Comparison of ENCODE assay signal across 1 cellular context in genomic region chr20:58666702-58667101, GRCh38.
TF ChIP-seq lines count a peak whose summit lies in the region.

No MANE protein-coding gene starts in this region.

TF ChIP-seq in K562, 482 proteins besides CTCF, POLR2A, EP300 and RAD21:
- no peak for TF ChIP-seq POLR2AphosphoS2 (IDR thresholded peaks at IDR 0.05; ENCODE audit: low read length)
- no peak for TF ChIP-seq DACH1 (IDR thresholded peaks at IDR 0.05; ENCODE audit: partially characterized antibody)
- TF ChIP-seq SUPT5H (IDR thresholded peaks at IDR 0.05): no peak
- TF ChIP-seq USF2 (CRISPR knock-in tag; IDR thresholded peaks at IDR 0.05): no peak
- no peak for TF ChIP-seq CREB3L1 (IDR thresholded peaks at IDR 0.05; ENCODE audit: borderline replicate concordance, low read depth)
- no peak for TF ChIP-seq RBM22 (IDR thresholded peaks at IDR 0.05; ENCODE audit: low read depth, low read length, poor library complexity, severe bottlenecking)
- TF ChIP-seq HLTF (IDR thresholded peaks at IDR 0.05): no peak
- no peak for TF ChIP-seq ZNF780A (CRISPR knock-in tag; IDR thresholded peaks at IDR 0.05)
- TF ChIP-seq PBX2 (CRISPR knock-in tag; IDR thresholded peaks at IDR 0.05; ENCODE audit: low read depth): no peak
- TF ChIP-seq PBX2 (tag; conservative IDR thresholded peaks at IDR 0.05; ENCODE audit: low read depth): no peak
- TF ChIP-seq RCOR1 (IDR thresholded peaks at IDR 0.05; ENCODE audit: borderline replicate concordance in 1 of 2, low read depth in 2 of 2, low read length in 2 of 2): no peak
- no peak for TF ChIP-seq BRF1 (IDR thresholded peaks at IDR 0.05; ENCODE audit: borderline replicate concordance, extremely low read depth, insufficient read length)
- no peak for TF ChIP-seq ZNF280A (IDR thresholded peaks at IDR 0.05; ENCODE audit: low read depth, partially characterized antibody)
- no peak for TF ChIP-seq RFX7 (CRISPR knock-in tag; IDR thresholded peaks at IDR 0.05)
- TF ChIP-seq RBBP5 (IDR thresholded peaks at IDR 0.05; ENCODE audit: borderline replicate concordance, insufficient read depth, low read length, poor library complexity, severe bottlenecking): no peak
- no peak for TF ChIP-seq ESRRB (CRISPR knock-in tag; IDR thresholded peaks at IDR 0.05; ENCODE audit: borderline replicate concordance)
- no peak for TF ChIP-seq SRSF1 (IDR thresholded peaks at IDR 0.05; ENCODE audit: low read depth, low read length)
- TF ChIP-seq GTF2A2 (tag; IDR thresholded peaks at IDR 0.05): no peak
- TF ChIP-seq ZNF395 (CRISPR knock-in tag; IDR thresholded peaks at IDR 0.05): no peak
- TF ChIP-seq L3MBTL2 (IDR thresholded peaks at IDR 0.05): no peak
- TF ChIP-seq ZNF3 (CRISPR knock-in tag; IDR thresholded peaks at IDR 0.05): no peak
TF ChIP-seq in K562: peak in this region for 0.
